1 cellular context compared by ENCODE assay signal in the genomic region with DNA sequence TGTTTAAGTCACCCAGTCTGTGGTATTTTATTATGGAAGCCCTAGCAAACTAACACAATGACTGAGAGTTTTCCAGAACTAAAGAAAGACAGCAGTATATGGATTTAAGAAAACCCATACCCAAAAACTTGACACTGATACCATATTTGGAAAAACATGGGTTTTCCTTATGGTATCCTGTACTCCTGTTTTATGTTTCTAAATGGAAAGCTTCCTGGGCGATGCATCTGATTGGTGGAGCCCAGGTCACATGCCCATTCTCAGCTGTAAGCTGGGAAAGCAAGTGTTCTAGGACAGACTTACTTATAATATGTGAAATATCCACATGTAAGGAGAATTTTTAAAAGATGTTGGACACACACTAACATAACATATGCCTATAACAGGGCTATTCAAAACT.
TF ChIP-seq lines count a peak whose summit lies in the region.

No MANE protein-coding gene starts in this region.

TF ChIP-seq in K562, 482 proteins besides CTCF, POLR2A, EP300 and RAD21 (continued from another document):
- TF ChIP-seq, protein P1, sequence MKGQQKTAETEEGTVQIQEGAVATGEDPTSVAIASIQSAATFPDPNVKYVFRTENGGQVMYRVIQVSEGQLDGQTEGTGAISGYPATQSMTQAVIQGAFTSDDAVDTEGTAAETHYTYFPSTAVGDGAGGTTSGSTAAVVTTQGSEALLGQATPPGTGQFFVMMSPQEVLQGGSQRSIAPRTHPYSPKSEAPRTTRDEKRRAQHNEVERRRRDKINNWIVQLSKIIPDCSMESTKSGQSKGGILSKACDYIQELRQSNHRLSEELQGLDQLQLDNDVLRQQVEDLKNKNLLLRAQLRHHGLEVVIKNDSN (CRISPR knock-in tag; IDR thresholded peaks at IDR 0.05) = peak; percentile 92
- TF ChIP-seq CBFA2T2 (conservative IDR thresholded peaks at IDR 0.05) (peak; percentile 51), RAD51 (IDR thresholded peaks at IDR 0.05; ENCODE audit: borderline replicate concordance, low read depth) (peak; percentile 91), RBM25 (IDR thresholded peaks at IDR 0.05; ENCODE audit: low read depth, low read length, severe bottlenecking) (peak; percentile 63), NFYB (IDR thresholded peaks at IDR 0.05; ENCODE audit: extremely low read depth, insufficient read length) (peak; percentile 65), FOS (IDR thresholded peaks at IDR 0.05; ENCODE audit: extremely low read depth, insufficient read length) (peak; percentile 62)
- TF ChIP-seq, protein P2, sequence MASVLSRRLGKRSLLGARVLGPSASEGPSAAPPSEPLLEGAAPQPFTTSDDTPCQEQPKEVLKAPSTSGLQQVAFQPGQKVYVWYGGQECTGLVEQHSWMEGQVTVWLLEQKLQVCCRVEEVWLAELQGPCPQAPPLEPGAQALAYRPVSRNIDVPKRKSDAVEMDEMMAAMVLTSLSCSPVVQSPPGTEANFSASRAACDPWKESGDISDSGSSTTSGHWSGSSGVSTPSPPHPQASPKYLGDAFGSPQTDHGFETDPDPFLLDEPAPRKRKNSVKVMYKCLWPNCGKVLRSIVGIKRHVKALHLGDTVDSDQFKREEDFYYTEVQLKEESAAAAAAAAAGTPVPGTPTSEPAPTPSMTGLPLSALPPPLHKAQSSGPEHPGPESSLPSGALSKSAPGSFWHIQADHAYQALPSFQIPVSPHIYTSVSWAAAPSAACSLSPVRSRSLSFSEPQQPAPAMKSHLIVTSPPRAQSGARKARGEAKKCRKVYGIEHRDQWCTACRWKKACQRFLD (CRISPR knock-in tag; IDR thresholded peaks at IDR 0.05) = no peak
- TF ChIP-seq, protein P3, sequence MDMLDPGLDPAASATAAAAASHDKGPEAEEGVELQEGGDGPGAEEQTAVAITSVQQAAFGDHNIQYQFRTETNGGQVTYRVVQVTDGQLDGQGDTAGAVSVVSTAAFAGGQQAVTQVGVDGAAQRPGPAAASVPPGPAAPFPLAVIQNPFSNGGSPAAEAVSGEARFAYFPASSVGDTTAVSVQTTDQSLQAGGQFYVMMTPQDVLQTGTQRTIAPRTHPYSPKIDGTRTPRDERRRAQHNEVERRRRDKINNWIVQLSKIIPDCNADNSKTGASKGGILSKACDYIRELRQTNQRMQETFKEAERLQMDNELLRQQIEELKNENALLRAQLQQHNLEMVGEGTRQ (CRISPR knock-in tag; IDR thresholded peaks at IDR 0.05) = peak; percentile 97
TF ChIP-seq in K562: peak in this region for 7.
